8 cellular contexts compared by ENCODE assay signal in the genomic region with DNA sequence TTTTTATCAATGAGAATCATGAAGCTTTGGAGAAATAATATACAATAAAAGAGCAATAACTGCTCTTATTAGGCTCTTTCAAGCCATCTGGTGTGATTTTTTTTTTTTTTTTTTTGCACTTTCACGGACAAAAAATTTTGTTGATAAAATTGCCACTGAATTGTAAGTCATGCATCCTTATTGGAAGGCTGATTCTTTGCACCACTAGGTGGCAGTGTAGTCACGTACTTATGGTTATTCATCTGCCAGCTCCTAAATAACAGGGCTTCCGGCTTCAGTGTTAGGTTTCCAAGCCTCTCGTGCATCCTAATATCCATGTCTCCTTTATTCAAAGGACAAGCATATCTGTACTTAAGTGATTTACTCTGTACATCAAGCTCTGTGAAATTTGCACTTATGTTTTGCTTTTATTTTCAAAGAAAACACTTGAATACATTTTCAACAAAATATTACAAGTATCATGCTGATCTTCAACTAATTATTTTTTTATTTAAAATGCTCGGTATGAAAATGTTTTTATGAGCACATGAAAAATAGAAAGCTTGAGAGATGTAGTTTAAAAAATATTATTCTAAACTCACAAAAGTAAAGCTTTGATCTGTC.
A peak's percentile ranks its signal among the peaks of the same experiment; 100 is the strongest.
DNase-seq lines count a peak whose midpoint lies in the region; ATAC-seq and TF ChIP-seq lines count a peak whose summit lies in the region.

No MANE protein-coding gene starts in this region.

- H3K4me1 ChIP-seq in HAP-1 (no peaks in the 10 kb centered on the region; the same call in 1 of the 2 replicates), Panc1 (ENCODE audit: control insufficient read depth, insufficient read depth, low read length) (no peaks in the 10 kb centered on the region), left ventricle myocardium inferior (no peaks in the 10 kb centered on the region)

- H3K27ac Mint-ChIP-seq in activated naive CD8-positive, alpha-beta T cell treated with anti-CD3 and anti-CD28 coated beads, Interleukin-2, amount 50 U/mL, for 24 hours: no peak overlapping the region

- intact Hi-C loops in Panc1 (cut with micrococcal nuclease; ENCODE audit: unreplicated experiment) (loop anchor here (5.0 to 10.0 kb wide), 2 partner anchors 160 to 862 kb away; no protein-coding TSS in a partner anchor), left ventricle myocardium inferior (cut with micrococcal nuclease) (no loop called here), sciatic nerve (cut with DNase I) (no loop called here)

- DNase-seq in activated T-cell treated with anti-CD3 and anti-CD28 coated beads for 1 hour (ENCODE audit: low read depth) (peak; percentile 25), HAP-1 (ENCODE audit: low spot score in 2 of 2) (peak; percentile 77 to 89), Panc1 (ENCODE audit: low read depth, low spot score) (peak; percentile 47), left ventricle myocardium inferior (no peak), sciatic nerve (ENCODE audit: low spot score) (peak; percentile 79)
- DNase-seq in activated T-cell treated with anti-CD3 and anti-CD28 coated beads, Interleukin-2, amount 50 U/mL, for 1 hour: no peak
- DNase-seq in activated naive CD8-positive, alpha-beta T cell treated with anti-CD3 and anti-CD28 coated beads, Interleukin-2, amount 50 U/mL, for 24 hours: peak; percentile 58

- H3K27me3 Mint-ChIP-seq in activated naive CD8-positive, alpha-beta T cell treated with anti-CD3 and anti-CD28 coated beads, Interleukin-2, amount 50 U/mL, for 24 hours: no peaks in the 10 kb centered on the region

- H3K27ac ChIP-seq in Panc1 (ENCODE audit: low read length): no peak overlapping the region
- no peak overlapping the region for H3K27ac ChIP-seq in left ventricle myocardium inferior (replicated peaks)

- no TSS peak for BruUV-seq in Panc1 (replicated peaks; lab: Mats Ljungman, UMichigan)

- TF ChIP-seq CTCF in LNCAP (IDR thresholded peaks at IDR 0.05) (peak; percentile 70), Panc1 (IDR thresholded peaks at IDR 0.05) (peak; percentile 67), left ventricle myocardium inferior (IDR thresholded peaks at IDR 0.05; ENCODE audit: borderline replicate concordance) (peak; percentile 82)

- no peaks in the 10 kb centered on the region for H3K27me3 ChIP-seq in HAP-1 (ENCODE audit: low read depth)
- no peaks in the 10 kb centered on the region for H3K27me3 ChIP-seq in Panc1 (ENCODE audit: control insufficient read depth, insufficient read depth, low read length)
- H3K27me3 ChIP-seq in left ventricle myocardium inferior (ENCODE audit: low read depth): no peaks in the 10 kb centered on the region

- ATAC-seq in Panc1: peak; percentile 71; the same call in 1 of the 2 replicates
- no peak for ATAC-seq in activated naive CD8-positive, alpha-beta T cell treated with anti-CD3 and anti-CD28 coated beads, Interleukin-2, amount 50 U/mL, for 24 hours
- peak; percentile 85 for ATAC-seq in sciatic nerve

- no peak overlapping the region for H3K4me3 Mint-ChIP-seq in activated naive CD8-positive, alpha-beta T cell treated with anti-CD3 and anti-CD28 coated beads, Interleukin-2, amount 50 U/mL, for 24 hours

- CTCF ChIA-PET in Panc1 (lab: Charles Lee): interaction anchor here (0.7 kb wide), 4 partner anchors 16 to 604 kb away, joined by 3 to 9 read pairs (median 8); no protein-coding TSS in a partner anchor

- H3K36me3 ChIP-seq in HAP-1 (replicated peaks) (no peaks in the 10 kb centered on the region), Panc1 (ENCODE audit: control insufficient read depth, insufficient read depth, low read length) (no peaks in the 10 kb centered on the region), left ventricle myocardium inferior (no peaks in the 10 kb centered on the region)

- in situ Hi-C loops in HAP-1 (cut with MboI; ENCODE audit: low sequenced_read_pairs): loop anchor here (25.0 kb wide), 4 partner anchors 297 to 872 kb away; no protein-coding TSS in a partner anchor
- in situ Hi-C loops in Panc1 (cut with HindIII; ENCODE audit: low pct_unique_long_range_greater_than_20kb, low sequenced_read_pairs): no loop called here

- no peaks in the 10 kb centered on the region for H3K36me3 Mint-ChIP-seq in activated naive CD8-positive, alpha-beta T cell treated with anti-CD3 and anti-CD28 coated beads, Interleukin-2, amount 50 U/mL, for 24 hours (ENCODE audit: low read depth)

- no peaks in the 10 kb centered on the region for H3K4me1 Mint-ChIP-seq in activated naive CD8-positive, alpha-beta T cell treated with anti-CD3 and anti-CD28 coated beads, Interleukin-2, amount 50 U/mL, for 24 hours

- H3K9me3 ChIP-seq in HAP-1 (no peaks in the 10 kb centered on the region), Panc1 (ENCODE audit: control insufficient read depth, insufficient read depth, low read depth, low read length) (no peaks in the 10 kb centered on the region), left ventricle myocardium inferior (replicated peaks) (no peaks in the 10 kb centered on the region)

- POLR2A ChIA-PET in Panc1 (lab: Charles Lee): no interaction called here

- no peaks in the 10 kb centered on the region for H3K9me3 Mint-ChIP-seq in activated naive CD8-positive, alpha-beta T cell treated with anti-CD3 and anti-CD28 coated beads, Interleukin-2, amount 50 U/mL, for 24 hours

- no peak overlapping the region for H3K4me3 ChIP-seq in HAP-1
- H3K4me3 ChIP-seq in Panc1 (ENCODE audit: low read depth in 2 of 2, low read length in 2 of 2): no peak overlapping the region
- no peak overlapping the region for H3K4me3 ChIP-seq in left ventricle myocardium inferior

Comparison
In these comparisons a context has a peak if more than half of its experiments do, and no peak if none do; other contexts are left out.
1. DNase-seq: peak in activated T-cell treated with anti-CD3 and anti-CD28 coated beads for 1 hour (single experiment), HAP-1 (2 of 2), Panc1 (single experiment), activated naive CD8-positive, alpha-beta T cell treated with anti-CD3 and anti-CD28 coated beads, Interleukin-2, amount 50 U/mL, for 24 hours (single experiment) and sciatic nerve (single experiment); none in activated T-cell treated with anti-CD3 and anti-CD28 coated beads, Interleukin-2, amount 50 U/mL, for 1 hour (single experiment) and left ventricle myocardium inferior (single experiment).
2. Peak in every context shown above with its lines, with median percentiles within 50 percentile points of each other: CTCF ChIP-seq.